Comparison of ENCODE assay signal across 17 cellular contexts in genomic region chr17:44074231-44074910, GRCh38. TPM values are rescaled to one million over a fixed set of nuclear protein-coding genes. Genes with fewer than 3 reads are reported as not detected.
DNase-seq lines count a peak whose midpoint lies in the region; TF ChIP-seq lines count a peak whose summit lies in the region.
"Had no signal": no experiment of that assay in that cellular context is flagged by ENCODE, and none has a peak within 500 bp of the region (broad histone marks: within the 10 kb centered on the region; RNA-seq: fewer than 3 reads in every experiment).

No MANE protein-coding gene starts in this region.

- 0 out of 2 replicates have a peak, but pooled peaks have one; percentile 6 for TF ChIP-seq CTCF in BE2C (IDR thresholded peaks at IDR 0.05; ENCODE audit: low read depth, low read length)
- TF ChIP-seq CTCF in HEK293 (tag by site-specific recombination; IDR thresholded peaks at IDR 0.05), result no peak
- no peak for TF ChIP-seq CTCF in VCaP (conservative IDR thresholded peaks at IDR 0.05)
- TF ChIP-seq CTCF in MM.1S (IDR thresholded peaks at IDR 0.05; ENCODE audit: low read length), result no peak

- CTCF ChIA-PET in HEK293 (lab: Yijun Ruan, JAX), result interaction anchor here (1.0 to 2.1 kb wide), 6 partner anchors 9 to 42 kb away, joined by 3 to 20 read pairs (median 4); no protein-coding TSS in a partner anchor

- DNase-seq in BE2C (no peak), myocyte (ENCODE audit: low read depth) (peak; percentile 59), HK-2 (ENCODE audit: unreplicated experiment) (no peak), MM.1S (no peak)
- DNase-seq in activated CD4-positive, alpha-beta T cell treated with anti-CD3 and anti-CD28 coated beads for 48 hours, result no peak
- DNase-seq: activated CD4-positive, CD25-positive, alpha-beta regulatory T cell treated with anti-CD3 and anti-CD28 coated beads, Interleukin-2, amount 50 U/mL, for 72 hours; KG1; left colon; NCI-H510A; stimulated activated CD4-positive, alpha-beta T cell treated with anti-CD3 and anti-CD28 coated beads, Interleukin-2, amount 100 ng/mL, for 48 hours had no signal

- H3K27ac ChIP-seq in HEK293 (ENCODE audit: extremely low read depth, low read depth, low read length) (no peak overlapping the region), VCaP (peak overlapping the region; percentile 98), MM.1S (ENCODE audit: low read length) (no peak overlapping the region)
- H3K27ac ChIP-seq: coronary artery, HL-60, pancreas, SJCRH30 had no signal

- H3K27me3 ChIP-seq in BE2C (no peaks in the 10 kb centered on the region), MM.1S (replicated peaks; ENCODE audit: insufficient read depth, low read length) (no peaks in the 10 kb centered on the region)
- H3K27me3 ChIP-seq: pancreas, SJCRH30 had no signal

- H3K79me2 ChIP-seq in MM.1S (ENCODE audit: low read length), result peaks cover 25% of the 10 kb centered on the region

- H3K36me3 ChIP-seq in BE2C, result peaks cover 41% of the 10 kb centered on the region
- peaks cover 6 to 62% of the 10 kb centered on the region in 2 experiments for H3K36me3 ChIP-seq in HEK293 (ENCODE audit: control insufficient read depth in 2 of 2, insufficient read depth in 1 of 2, low read length in 2 of 2)
- H3K36me3 ChIP-seq in MM.1S (replicated peaks; ENCODE audit: insufficient read depth, low read length), result no peaks in the 10 kb centered on the region

- no peak overlapping the region for H3K4me2 ChIP-seq in MM.1S (ENCODE audit: low read depth, low read length)
- H3K4me2 ChIP-seq: GM23338 had no signal

- H3K9me2 ChIP-seq in MM.1S (replicated peaks; ENCODE audit: insufficient read depth, low read length), result no peaks in the 10 kb centered on the region

- no peaks in the 10 kb centered on the region for H4K20me1 ChIP-seq in MM.1S (ENCODE audit: insufficient read depth, low read length)

- H2AFZ ChIP-seq in MM.1S (ENCODE audit: low read length), result no peak overlapping the region
- H2AFZ ChIP-seq: GM23338 had no signal

- H3F3A ChIP-seq in MM.1S (ENCODE audit: insufficient read depth, low read length), result peaks cover 17% of the 10 kb centered on the region

- POLR2A ChIA-PET in HEK293 (lab: Yijun Ruan, JAX), result interaction anchor here (0.6 to 2.9 kb wide), 4 partner anchors 9 to 94 kb away, joined by 3 to 13 read pairs (median 4); no protein-coding TSS in a partner anchor

- H3K9me3 ChIP-seq in BE2C (no peaks in the 10 kb centered on the region), HEK293 (ENCODE audit: control insufficient read depth, insufficient read depth, low read depth, low read length) (no peaks in the 10 kb centered on the region), MM.1S (replicated peaks; ENCODE audit: insufficient read depth, low read length) (no peaks in the 10 kb centered on the region)
- H3K9me3 ChIP-seq: pancreas, SJCRH30 had no signal

- peaks cover 3% of the 10 kb centered on the region; the same call in 1 of the 2 replicates for H3K4me1 ChIP-seq in BE2C
- H3K4me1 ChIP-seq in HEK293 (ENCODE audit: control insufficient read depth, insufficient read depth, low read length), result peaks cover 18% of the 10 kb centered on the region
- peaks cover 10% of the 10 kb centered on the region for H3K4me1 ChIP-seq in MM.1S (ENCODE audit: low read length)

- H3K4me3 ChIP-seq in BE2C (ENCODE audit: low read depth, low read length), result no peak overlapping the region
- no peak overlapping the region for H3K4me3 ChIP-seq in HEK293 (ENCODE audit: low read depth, low read length)
- H3K4me3 ChIP-seq in MM.1S (ENCODE audit: low read length), result no peak overlapping the region
- H3K4me3 ChIP-seq: coronary artery, GM23338, pancreas, SJCRH30 had no signal

- no peak overlapping the region for H3K9ac ChIP-seq in MM.1S (ENCODE audit: low read length)

TF ChIP-seq in HEK293, 187 proteins besides CTCF, POLR2A, EP300 and RAD21:
- TF ChIP-seq ZNF146 (tag by site-specific recombination; IDR thresholded peaks at IDR 0.05) (no peak), FEZF1 (tag by site-specific recombination; IDR thresholded peaks at IDR 0.05) (0 out of 2 replicates have a peak, but pooled peaks have one; percentile 13), ZNF248 (tag by site-specific recombination; IDR thresholded peaks at IDR 0.05) (no peak), ZBTB20 (tag by site-specific recombination; IDR thresholded peaks at IDR 0.05) (peak; percentile 60)
TF ChIP-seq in HEK293: peak in this region for 2.

RNA-seq across cellular contexts. Expression of gene G6PC3, which starts 3.8 kb away (rescaled TPM):
- polyA plus RNA-seq in BE2C (2012; ENCODE audit: insufficient read depth, insufficient read length, low read depth), result 92.3 TPM
- 39.5 and 44.6 TPM in 2 replicates for total RNA-seq in myocyte
- 98.6 TPM for polyA plus RNA-seq in myocyte (2012)

RNA-seq across cellular contexts. Expression of gene LSM12, which starts 7.9 kb away (rescaled TPM):
- 48.8 TPM for polyA plus RNA-seq in BE2C (2012; ENCODE audit: insufficient read depth, insufficient read length, low read depth)
- 34.1 and 40.2 TPM in 2 replicates for total RNA-seq in myocyte
- polyA plus RNA-seq in myocyte (2012), result 34.9 TPM

RNA-seq across cellular contexts. Expression of gene HDAC5, which starts 49.1 kb away (rescaled TPM):
- polyA plus RNA-seq in BE2C (2012; ENCODE audit: insufficient read depth, insufficient read length, low read depth), result 179 TPM
- 646 and 649 TPM in 2 replicates for total RNA-seq in myocyte
- polyA plus RNA-seq in myocyte (2012), result 153 TPM

RNA-seq across cellular contexts. Expression of gene TMEM101, which starts 59.6 kb away (rescaled TPM):
- polyA plus RNA-seq in BE2C (2012; ENCODE audit: insufficient read depth, insufficient read length, low read depth), result 67.5 TPM
- 36.8 and 40.6 TPM in 2 replicates for total RNA-seq in myocyte
- polyA plus RNA-seq in myocyte (2012), result 27.1 TPM
